23 cellular contexts compared by ENCODE assay signal in the genomic region with DNA sequence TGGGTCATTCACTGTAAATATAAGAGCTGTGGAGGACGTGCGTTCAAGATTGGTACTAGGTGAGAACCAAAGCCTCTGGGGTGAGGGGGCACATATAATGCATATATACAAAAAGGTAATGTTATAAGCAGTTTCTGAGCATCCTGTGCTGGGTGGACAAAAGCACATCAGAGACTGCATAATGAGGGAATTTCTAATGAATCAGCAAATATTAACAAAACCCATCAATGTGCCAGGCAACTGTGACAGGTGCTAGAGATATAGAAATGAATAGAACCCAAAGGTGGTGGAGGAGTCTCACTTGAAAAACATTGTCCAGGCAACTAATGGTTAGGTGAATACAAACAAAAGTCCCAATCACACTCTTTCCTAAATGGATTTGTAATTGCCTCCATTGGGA.
"Had no signal": no experiment of that assay in that cellular context is flagged by ENCODE, and none has a peak within 500 bp of the region (broad histone marks: within the 10 kb centered on the region; RNA-seq: fewer than 3 reads in every experiment).

No MANE protein-coding gene starts in this region.

- H3K4me1 ChIP-seq: suprapubic skin, tibial artery, upper lobe of right lung had no signal

- DNase-seq: activated CD4-positive, alpha-beta T cell treated with anti-CD3 and anti-CD28 coated beads for 4 hours; activated CD4-positive, alpha-beta T cell treated with anti-CD3 and anti-CD28 coated beads, Interleukin-2, amount 50 U/mL, for 4 hours; activated naive CD4-positive, alpha-beta T cell; activated T-cell treated with anti-CD3 and anti-CD28 coated beads for 4 hours; activated T-cell treated with anti-CD3 and anti-CD28 coated beads, Interleukin-2, amount 50 U/mL, for 72 hours; dermis blood vessel endothelial cell; effector CD8-positive, alpha-beta T cell; islet precursor cell; left cardiac atrium; mammary epithelial cell; naive B cell; nephron progenitor cell; stimulated activated CD4-positive, alpha-beta T cell treated with anti-CD3 and anti-CD28 coated beads, Interleukin-12 subunit alpha, Interleukin-12 subunit beta, amount 100 ng/mL, for 4 hours; stimulated activated naive B cell treated with anti-CD40 and anti-IgM and Interleukin-4, amounts not matched to agents 10 μg/mL and 1 μg/mL and 100 μg/mL, for 72 hours; T-helper 9 cell; tibial artery; upper lobe of right lung had no signal

- H3K4me3 ChIP-seq: skin epidermis, suprapubic skin, tibial artery, upper lobe of right lung had no signal

- H3K27me3 ChIP-seq: neutrophil, suprapubic skin, tibial artery, upper lobe of right lung had no signal

- H3K36me3 ChIP-seq: neutrophil, suprapubic skin, tibial artery, upper lobe of right lung had no signal

- H3K9me3 ChIP-seq: neutrophil, suprapubic skin, tibial artery, upper lobe of right lung had no signal

- H3K27ac ChIP-seq: neutrophil, skin epidermis, suprapubic skin, tibial artery, upper lobe of right lung, VCaP had no signal

- ATAC-seq: activated naive CD4-positive, alpha-beta T cell treated with anti-CD3 and anti-CD28 coated beads, Interleukin-2, amount 50 U/mL, for 72 hours; activated T-cell treated with anti-CD3 and anti-CD28 coated beads, Interleukin-2, amount 50 U/mL, for 72 hours; left cardiac atrium; sciatic nerve; stimulated activated naive B cell treated with anti-CD40 and anti-IgM and Interleukin-4, amounts not matched to agents 10 μg/mL and 1 μg/mL and 100 μg/mL, for 72 hours had no signal
